19 cellular contexts compared by ENCODE assay signal in the genomic region with DNA sequence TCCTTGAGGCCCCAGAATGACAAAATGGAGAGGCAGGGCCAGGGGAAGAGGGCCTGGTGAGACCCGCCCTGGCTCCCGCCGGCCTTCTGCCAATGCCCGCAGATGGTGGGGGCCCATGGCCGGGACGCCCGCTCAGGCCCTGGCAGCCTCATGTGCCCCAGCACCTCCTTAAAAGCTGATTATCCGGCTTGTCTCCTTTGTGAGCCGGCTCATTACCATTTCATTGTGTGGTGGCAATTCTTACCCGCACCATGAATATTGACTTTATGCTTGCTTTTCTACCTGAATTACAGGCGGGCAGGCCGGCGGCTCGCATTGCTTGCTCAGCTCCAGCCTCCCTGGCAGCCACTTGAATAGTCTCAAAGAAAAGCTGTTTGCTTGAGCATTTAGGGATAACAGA.
DNase-seq lines count a peak whose midpoint lies in the region; ATAC-seq, FAIRE-seq and TF ChIP-seq lines count a peak whose summit lies in the region.
"Had no signal": no experiment of that assay in that cellular context is flagged by ENCODE, and none has a peak within 500 bp of the region (broad histone marks: within the 10 kb centered on the region; RNA-seq: fewer than 3 reads in every experiment).

No MANE protein-coding gene starts in this region.

- no peak overlapping the region for H3K27ac ChIP-seq in kidney (ENCODE audit: low read depth in 2 of 2, low read length in 2 of 2)

- H3K9me3 ChIP-seq in kidney (ENCODE audit: control insufficient read depth in 1 of 2, low read length in 2 of 2) (no peaks in the 10 kb centered on the region), mucosa of descending colon (no peaks in the 10 kb centered on the region)
- H3K9me3 ChIP-seq: HAP-1 had no signal

- intact Hi-C loops in kidney (cut with DNase I) (no loop called here), mucosa of descending colon (cut with DNase I, micrococcal nuclease) (no loop called here)

- TF ChIP-seq POLR2A in GM18505 (IDR thresholded peaks at IDR 0.05; ENCODE audit: borderline replicate concordance, extremely low read depth, insufficient read depth, insufficient read length) = no peak

- peak; percentile 63 for DNase-seq in DMS153 treated with DMSO at 0.1 percent for 48 hours (lab: John Stamatoyannopoulos, UW; ENCODE audit: unreplicated experiment)
- DNase-seq in NCI-H187 (lab: John Stamatoyannopoulos, UW) = peak; percentile 17 to 51
- DNase-seq in NCI-H774 (lab: John Stamatoyannopoulos, UW) = peak; percentile 61
- DNase-seq in kidney = peak; percentile 65
- DNase-seq in mucosa of descending colon = no peak
- DNase-seq in GM19239 (ENCODE audit: insufficient read length, low spot score) = no peak
- DNase-seq in Ammon's horn (ENCODE audit: low spot score) = no peak
- DNase-seq: activated CD8-positive, alpha-beta memory T cell treated with anti-CD3 and anti-CD28 coated beads, Interleukin-2, amount 10 ng/mL, durations not matched to agents 7 days and 5 days; CD4-positive, alpha-beta memory T cell; central memory CD4-positive, alpha-beta T cell; EL; Karpas-422; NCI-H1105; NK-92 treated with Interleukin-12 subunit alpha and Interleukin-12 subunit beta, amount 100 ng/mL, for 24 hours; stimulated activated CD4-positive, alpha-beta T cell treated with anti-CD3 and anti-CD28 coated beads, Interleukin-4, amount 100 ng/mL, for 1 hour had no signal

- H3K4me3 ChIP-seq in kidney (ENCODE audit: low read length in 2 of 2) (no peak overlapping the region), mucosa of descending colon (no peak overlapping the region)
- H3K4me3 ChIP-seq: HAP-1, lung had no signal

- ATAC-seq in mucosa of descending colon (no peak), GM18505 (IDR thresholded peaks at IDR 0.05; ENCODE audit: unreplicated experiment) (no peak)
- ATAC-seq: activated CD8-positive, alpha-beta memory T cell treated with anti-CD3 and anti-CD28 coated beads, Interleukin-2, amount 10 ng/mL, durations not matched to agents 7 days and 5 days; SK-N-SH treated with all-trans-retinoic acid at 6 μM for 48 hours had no signal

- TF ChIP-seq CTCF in kidney (IDR thresholded peaks at IDR 0.05; ENCODE audit: borderline replicate concordance, extremely low read depth, insufficient read depth) (no peak), mucosa of descending colon (IDR thresholded peaks at IDR 0.05) (no peak)

- no peaks in the 10 kb centered on the region for H3K36me3 ChIP-seq in kidney (ENCODE audit: control insufficient read depth in 1 of 2, insufficient read depth in 2 of 2, low read length in 2 of 2)
- H3K36me3 ChIP-seq in mucosa of descending colon (ENCODE audit: low read depth) = no peaks in the 10 kb centered on the region
- H3K36me3 ChIP-seq: HAP-1 had no signal

- FAIRE-seq in kidney (lab: Jason Lieb, UNC) (no peak), GM19239 (lab: Jason Lieb, UNC) (no peak)

- H3K9ac ChIP-seq in kidney (ENCODE audit: low read length in 2 of 2) = no peak overlapping the region

- H3K4me1 ChIP-seq in kidney (ENCODE audit: control insufficient read depth in 1 of 2, insufficient read depth in 1 of 2, low read depth in 1 of 2, low read length in 2 of 2) (no peaks in the 10 kb centered on the region), mucosa of descending colon (ENCODE audit: low read depth) (no peaks in the 10 kb centered on the region)
- H3K4me1 ChIP-seq: HAP-1 had no signal

Comparison
In these comparisons a context has a peak if more than half of its experiments do, and no peak if none do; other contexts are left out.
1. DNase-seq: peak in DMS153 treated with DMSO at 0.1 percent for 48 hours (single experiment), NCI-H187 (2 of 2), NCI-H774 (single experiment) and kidney (single experiment); none in mucosa of descending colon (0 of 3), GM19239 (single experiment) and Ammon's horn (single experiment).